In the genomic region with DNA sequence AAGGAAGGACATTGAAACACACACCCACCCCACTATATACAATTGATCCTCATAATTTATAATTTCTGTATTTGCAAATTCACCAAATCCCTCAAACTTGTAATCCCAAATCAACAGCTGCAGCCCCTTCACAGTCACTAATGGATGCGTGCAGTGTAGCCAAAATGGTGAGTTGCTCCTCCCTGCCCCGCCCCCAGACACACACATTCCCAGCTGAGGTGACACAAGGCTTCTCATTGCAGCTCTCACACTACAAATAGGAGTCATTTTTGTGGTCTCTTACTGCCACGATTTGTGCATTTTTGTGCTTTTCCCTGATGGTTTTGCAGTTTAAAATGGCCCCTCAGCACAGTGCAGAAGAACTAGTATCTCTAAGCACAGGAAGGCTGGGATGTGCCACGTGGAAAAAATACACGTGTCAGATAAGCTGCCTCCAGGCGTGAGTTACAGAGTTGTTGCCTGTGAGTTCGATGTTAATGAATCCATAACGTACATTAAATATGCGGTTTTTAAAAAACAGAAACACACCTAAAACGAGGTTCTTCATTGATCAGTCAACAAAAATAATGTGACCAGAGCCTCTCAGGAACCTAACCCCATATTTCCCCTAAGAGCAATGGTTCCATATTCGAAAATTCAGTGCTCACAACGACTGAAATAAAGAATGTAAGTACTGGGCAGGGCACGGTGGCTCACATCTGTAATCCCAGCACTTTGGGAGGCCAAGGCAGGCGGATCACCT, we compare ENCODE assay signal across 30 cellular contexts. TPM values are rescaled to one million over a fixed set of nuclear protein-coding genes. Genes with fewer than 3 reads are reported as not detected.
A peak's percentile ranks its signal among the peaks of the same experiment; 100 is the strongest.
DNase-seq lines count a peak whose midpoint lies in the region; FAIRE-seq and TF ChIP-seq lines count a peak whose summit lies in the region.
"Had no signal": no experiment of that assay in that cellular context is flagged by ENCODE, and none has a peak within 500 bp of the region (broad histone marks: within the 10 kb centered on the region; RNA-seq: fewer than 3 reads in every experiment).

No MANE protein-coding gene starts in this region.

- H3K4me2 ChIP-seq in osteoblast (ENCODE audit: insufficient read depth, low read length): no peak overlapping the region

- no peaks in the 10 kb centered on the region for H3K9me3 Mint-ChIP-seq in Caco-2 (ENCODE audit: unreplicated experiment)
- H3K9me3 Mint-ChIP-seq: activated B cell treated with CpG ODN at 0.5 μM for 24 hours; activated CD4-positive, alpha-beta T cell treated with anti-CD3 and anti-CD28 coated beads, Interleukin-2, amount 10 ng/mL, durations not matched to agents 7 days and 5 days had no signal

- FAIRE-seq in GM19239 (lab: Jason Lieb, UNC): no peak
- FAIRE-seq: H54, kidney had no signal

- intact Hi-C loops in Caco-2 (cut with micrococcal nuclease; ENCODE audit: unreplicated experiment): no loop called here
- intact Hi-C loops in stomach (cut with DNase I; ENCODE audit: low total_unique reads): no loop called here

- H3K27me3 Mint-ChIP-seq in Caco-2 (ENCODE audit: insufficient read depth, unreplicated experiment): no peaks in the 10 kb centered on the region

- H3K4me1 ChIP-seq in Caco-2: peaks cover 51% of the 10 kb centered on the region
- peaks cover 6% of the 10 kb centered on the region for H3K4me1 ChIP-seq in HEK293 (ENCODE audit: control insufficient read depth, insufficient read depth, low read length)
- peaks cover 4% of the 10 kb centered on the region for H3K4me1 ChIP-seq in osteoblast (ENCODE audit: insufficient read depth, low read length)
- peaks cover 12 to 56% (median 31%) of the 10 kb centered on the region in 4 donors for H3K4me1 ChIP-seq in stomach
- H3K4me1 ChIP-seq: psoas muscle had no signal

- no peak overlapping the region for H3K27ac ChIP-seq in HEK293 (ENCODE audit: extremely low read depth, low read depth, low read length)
- H3K27ac ChIP-seq in osteoblast (ENCODE audit: low read depth, low read length): no peak overlapping the region
- peak overlapping the region in 2 of 5 donors; percentile 72 to 85 for H3K27ac ChIP-seq in stomach
- H3K27ac ChIP-seq: cardiac muscle cell, coronary artery, heart left ventricle, HL-60, psoas muscle, sigmoid colon had no signal

- TF ChIP-seq POLR2A in stomach (IDR thresholded peaks at IDR 0.05): no peak

- no peak overlapping the region for H2AFZ ChIP-seq in osteoblast (ENCODE audit: low read length)

- WGBS in stomach, 5 donors: 71 to 86% (median 76%) methylated on average over 14 of the region's 14 CpGs

- peak; percentile 56 to 69 for DNase-seq in Caco-2
- peak; percentile 65 for DNase-seq in astrocyte of the hippocampus (ENCODE audit: low read depth, low spot score)
- peak; percentile 65 for DNase-seq in osteoblast (ENCODE audit: insufficient read length, low spot score, missing footprints)
- DNase-seq in NOMO-1 (lab: John Stamatoyannopoulos, UW; ENCODE audit: unreplicated experiment in 2 of 2): no peak
- DNase-seq in stomach: no peak
- no peak for DNase-seq in GM19239 (ENCODE audit: insufficient read length, low spot score)
- no peak for DNase-seq in AG08396 (ENCODE audit: low spot score)
- DNase-seq: ACHN; activated B cell treated with CpG ODN at 0.5 μM for 24 hours; activated CD4-positive, alpha-beta T cell treated with anti-CD3 and anti-CD28 coated beads, Interleukin-2, amount 10 ng/mL, durations not matched to agents 7 days and 5 days; activated effector memory CD4-positive, alpha-beta T cell treated with Interleukin-2 at 50 U/mL for 16 hours; activated naive CD8-positive, alpha-beta T cell treated with anti-CD3 and anti-CD28 coated beads for 36 hours; COR-L47; foreskin fibroblast; heart left ventricle; Karpas-422; kidney; naive thymus-derived CD4-positive, alpha-beta T cell; NCI-H2107; NCI-H82; psoas muscle; sigmoid colon; stimulated activated CD4-positive, alpha-beta T cell treated with anti-CD3 and anti-CD28 coated beads, Interleukin-4, amount 100 ng/mL, for 4 hours; T-cell; trophoblast cell had no signal

- peaks cover 43% of the 10 kb centered on the region for H3K79me2 ChIP-seq in osteoblast (ENCODE audit: insufficient read depth, low read length)

- peaks cover 6% of the 10 kb centered on the region; the same call in 1 of the 2 replicates for H3K9me3 ChIP-seq in Caco-2
- no peaks in the 10 kb centered on the region for H3K9me3 ChIP-seq in HEK293 (ENCODE audit: control insufficient read depth, insufficient read depth, low read depth, low read length)
- H3K9me3 ChIP-seq in osteoblast (ENCODE audit: low read depth, low read length): no peaks in the 10 kb centered on the region
- H3K9me3 ChIP-seq in stomach: no peaks in the 10 kb centered on the region
- H3K9me3 ChIP-seq: psoas muscle, sigmoid colon had no signal

- POLR2A ChIA-PET in Caco-2 (lab: Charles Lee): no interaction called here
- POLR2A ChIA-PET in HEK293 (lab: Yijun Ruan, JAX): interaction anchor here (0.9 kb wide), 1 partner anchor 11 kb away, joined by 3 read pairs; no protein-coding TSS in a partner anchor

- peaks cover 55% of the 10 kb centered on the region for H3K4me1 Mint-ChIP-seq in Caco-2 (ENCODE audit: low read depth, unreplicated experiment)
- H3K4me1 Mint-ChIP-seq: activated B cell treated with CpG ODN at 0.5 μM for 24 hours; activated CD4-positive, alpha-beta T cell treated with anti-CD3 and anti-CD28 coated beads, Interleukin-2, amount 10 ng/mL, durations not matched to agents 7 days and 5 days; activated naive CD8-positive, alpha-beta T cell treated with anti-CD3 and anti-CD28 coated beads for 36 hours; naive thymus-derived CD4-positive, alpha-beta T cell; T-cell had no signal

- H3K4me3 Mint-ChIP-seq in Caco-2 (ENCODE audit: unreplicated experiment): no peak overlapping the region
- H3K4me3 Mint-ChIP-seq: activated B cell treated with CpG ODN at 0.5 μM for 24 hours; activated CD4-positive, alpha-beta T cell treated with anti-CD3 and anti-CD28 coated beads, Interleukin-2, amount 10 ng/mL, durations not matched to agents 7 days and 5 days; activated naive CD8-positive, alpha-beta T cell treated with anti-CD3 and anti-CD28 coated beads for 36 hours; naive thymus-derived CD4-positive, alpha-beta T cell; T-cell had no signal

- H4K20me1 ChIP-seq in osteoblast (ENCODE audit: insufficient read depth, low read length): no peaks in the 10 kb centered on the region

- peaks cover 58% of the 10 kb centered on the region for H3K36me3 Mint-ChIP-seq in Caco-2 (ENCODE audit: insufficient read depth, unreplicated experiment)
- H3K36me3 Mint-ChIP-seq: activated naive CD8-positive, alpha-beta T cell treated with anti-CD3 and anti-CD28 coated beads for 36 hours; naive thymus-derived CD4-positive, alpha-beta T cell; T-cell had no signal

- H3K27ac Mint-ChIP-seq in Caco-2 (ENCODE audit: unreplicated experiment): peak overlapping the region; percentile 89
- H3K27ac Mint-ChIP-seq: activated B cell treated with CpG ODN at 0.5 μM for 24 hours; activated CD4-positive, alpha-beta T cell treated with anti-CD3 and anti-CD28 coated beads, Interleukin-2, amount 10 ng/mL, durations not matched to agents 7 days and 5 days; activated naive CD8-positive, alpha-beta T cell treated with anti-CD3 and anti-CD28 coated beads for 36 hours; naive thymus-derived CD4-positive, alpha-beta T cell; T-cell had no signal

- H3K36me3 ChIP-seq in Caco-2 (ENCODE audit: control insufficient read depth, insufficient read depth, low read length) (peaks cover 3% of the 10 kb centered on the region), HEK293 (ENCODE audit: control insufficient read depth in 2 of 2, insufficient read depth in 1 of 2, low read length in 2 of 2) (no peaks in the 10 kb centered on the region), osteoblast (ENCODE audit: insufficient read depth, low read length) (no peaks in the 10 kb centered on the region), stomach (no peaks in the 10 kb centered on the region)
- H3K36me3 ChIP-seq: cardiac muscle cell, heart left ventricle, sigmoid colon had no signal

- H3K27me3 ChIP-seq in Caco-2 (replicated peaks; ENCODE audit: control insufficient read depth, insufficient read depth, low read length) (no peaks in the 10 kb centered on the region), osteoblast (ENCODE audit: insufficient read depth, low read length) (no peaks in the 10 kb centered on the region), stomach (no peaks in the 10 kb centered on the region)
- H3K27me3 ChIP-seq: cardiac muscle cell, heart left ventricle, sigmoid colon had no signal

- H3K4me3 ChIP-seq in Caco-2 (ENCODE audit: low read depth, low read length) (no peak overlapping the region), HEK293 (ENCODE audit: low read depth, low read length) (no peak overlapping the region), osteoblast (ENCODE audit: insufficient read depth, low read length) (no peak overlapping the region), stomach (no peak overlapping the region)
- H3K4me3 ChIP-seq: cardiac muscle cell, coronary artery, heart left ventricle, psoas muscle, sigmoid colon had no signal

- no peak for TF ChIP-seq EP300 in stomach (IDR thresholded peaks at IDR 0.05)

- CTCF ChIA-PET in Caco-2 (lab: Charles Lee): interaction anchor here (0.6 to 1.8 kb wide), 4 partner anchors 39 to 301 kb away, joined by 3 to 5 read pairs (median 4); no protein-coding TSS in a partner anchor
- CTCF ChIA-PET in HEK293 (lab: Yijun Ruan, JAX): interaction anchor here (0.5 to 1.3 kb wide), 3 partner anchors 33 to 206 kb away, joined by 3 read pairs; no protein-coding TSS in a partner anchor

- BruUV-seq in Caco-2 (replicated peaks; lab: Mats Ljungman, UMichigan): TSS peak; percentile 9

- no peak for TF ChIP-seq CTCF in Caco-2 (IDR thresholded peaks at IDR 0.05; ENCODE audit: insufficient read depth in 1 of 2, low read depth in 1 of 2, low read length in 1 of 2, severe bottlenecking in 1 of 2, unreplicated experiment in 1 of 2)
- TF ChIP-seq CTCF in HEK293 (tag by site-specific recombination; IDR thresholded peaks at IDR 0.05): no peak
- TF ChIP-seq CTCF in osteoblast (IDR thresholded peaks at IDR 0.05; ENCODE audit: extremely low read depth, low read depth, low read length): no peak
- TF ChIP-seq CTCF in stomach (IDR thresholded peaks at IDR 0.05): no peak

TF ChIP-seq in HEK293, 187 proteins besides CTCF, POLR2A, EP300 and RAD21 (continues in another document):
- TF ChIP-seq ZNF600 (tag by site-specific recombination; IDR thresholded peaks at IDR 0.05): no peak
- no peak for TF ChIP-seq ZNF292 (tag by site-specific recombination; IDR thresholded peaks at IDR 0.05; ENCODE audit: borderline replicate concordance, low read depth)
- no peak for TF ChIP-seq ZFP3 (tag by site-specific recombination; IDR thresholded peaks at IDR 0.05; ENCODE audit: low read depth)

RNA-seq across cellular contexts. Expression of gene ATP9A, which starts 8.2 kb away (rescaled TPM):
- total RNA-seq in Caco-2 (2022) (102 and 104 TPM in 2 replicates), osteoblast (46.0 and 48.9 TPM in 2 replicates), stomach (10 to 100 TPM; 10.7 to 58.9 (median 32.7) TPM)
- 1 to 10 TPM; 3.2 to 5.5 (median 5.2) TPM for polyA plus RNA-seq in stomach
- polyA plus RNA-seq: naive thymus-derived CD4-positive, alpha-beta T cell had no signal

RNA-seq across cellular contexts. Expression of gene SALL4, which starts 42.4 kb away (rescaled TPM):
- 75.8 and 84.5 TPM in 2 replicates for total RNA-seq in Caco-2 (2022)
- total RNA-seq in osteoblast: 3.3 and 3.5 TPM in 2 replicates
- total RNA-seq in stomach: 1 to 10 TPM in 2 of 5 donors, under 1 TPM in 1, not detected in 2; under 0.01 to 2.8 (median 1.2) TPM
- polyA plus RNA-seq in stomach: under 1 TPM in 1 of 3 donors, not detected in 2; 0.23 TPM
- total RNA-seq: activated B cell treated with CpG ODN at 0.5 μM for 24 hours, psoas muscle had no signal
- polyA plus RNA-seq: naive thymus-derived CD4-positive, alpha-beta T cell; psoas muscle had no signal

Comparison
In these comparisons a context has a peak if more than half of its experiments do, and no peak if none do; other contexts are left out.
1. DNase-seq: peak in Caco-2 (2 of 2), astrocyte of the hippocampus (single experiment) and osteoblast (single experiment); none in NOMO-1 (0 of 2), stomach (single experiment), GM19239 (single experiment) and AG08396 (single experiment).
2. RNA of gene SALL4, which starts 42.4 kb away (total RNA-seq): 75.8 to 84.5 TPM in Caco-2; 3.3 to 3.5 TPM in osteoblast and under 0.01 to 2.8 TPM in stomach; every median in the first group is over 10 times any median in the second.